In the genomic region with DNA sequence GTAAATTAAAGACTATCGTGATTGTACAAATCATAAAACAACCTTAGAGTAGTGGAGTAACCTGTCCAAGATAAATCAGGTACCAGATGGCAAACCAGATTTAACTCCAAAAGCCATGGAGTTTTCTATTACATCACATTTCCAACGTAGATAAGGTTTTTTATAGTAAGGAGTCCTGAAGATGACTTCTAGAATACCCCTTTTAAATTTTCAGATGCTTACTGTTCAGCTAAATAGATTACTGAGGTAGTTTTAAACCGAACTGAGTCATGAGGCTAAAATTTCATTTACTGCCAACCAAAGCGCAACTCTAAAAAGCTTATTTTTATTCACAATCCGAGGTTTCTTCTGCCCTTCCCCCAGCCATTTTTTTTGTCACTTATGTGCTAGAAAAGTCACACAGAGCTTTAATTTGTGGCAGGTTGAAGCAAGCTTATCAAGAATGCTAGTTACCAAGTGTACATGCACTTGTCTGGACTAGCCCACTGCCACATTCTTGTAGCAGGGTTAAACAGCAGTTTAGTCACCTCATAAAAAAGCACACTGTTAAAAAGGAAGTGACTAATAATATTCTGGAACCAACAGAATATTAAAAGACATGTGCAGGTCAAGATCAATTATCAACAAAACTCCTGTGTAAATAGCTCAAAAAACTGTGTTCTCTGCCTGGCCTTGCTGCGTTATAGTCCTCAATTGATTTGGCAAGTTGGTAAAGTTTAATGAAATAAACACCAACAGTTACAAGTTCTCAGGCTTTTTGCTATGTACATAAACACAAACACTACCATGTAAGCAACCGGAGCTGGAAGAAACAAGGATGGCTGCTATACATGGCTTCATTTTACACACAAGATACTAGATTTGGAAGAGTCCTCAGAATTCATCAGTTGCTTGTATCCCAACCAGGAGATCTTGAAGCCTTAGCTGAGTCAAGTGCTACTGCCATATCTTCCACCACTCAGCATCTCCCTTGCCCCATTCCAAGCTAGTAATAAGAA, we compare ENCODE assay signal across 9 cellular contexts.
DNase-seq lines count a peak whose midpoint lies in the region; TF ChIP-seq lines count a peak whose summit lies in the region.
"Had no signal": no experiment of that assay in that cellular context is flagged by ENCODE, and none has a peak within 500 bp of the region (broad histone marks: within the 10 kb centered on the region; RNA-seq: fewer than 3 reads in every experiment).

No MANE protein-coding gene starts in this region.

- peaks cover 9% of the 10 kb centered on the region for H3K4me1 Mint-ChIP-seq in progenitor cell of endocrine pancreas (ENCODE audit: low read depth)

- TF ChIP-seq CTCF in GM12865 (IDR thresholded peaks at IDR 0.05; ENCODE audit: insufficient read depth, low read depth, low read length, missing control alignments) (no peak), astrocyte of the spinal cord (IDR thresholded peaks at IDR 0.05; ENCODE audit: low read depth, low read length) (no peak), progenitor cell of endocrine pancreas (IDR thresholded peaks at IDR 0.05; ENCODE audit: unreplicated experiment) (no peak)

- H3K4me3 ChIP-seq in GM12865 (ENCODE audit: low read depth, low read length) (no peak overlapping the region), astrocyte of the spinal cord (ENCODE audit: low read depth, low read length) (no peak overlapping the region)

- H3K36me3 Mint-ChIP-seq in progenitor cell of endocrine pancreas (ENCODE audit: insufficient read depth), result no peaks in the 10 kb centered on the region

- no peaks in the 10 kb centered on the region for H3K27me3 Mint-ChIP-seq in progenitor cell of endocrine pancreas

- in situ Hi-C loops in astrocyte of the spinal cord (cut with HindIII; ENCODE audit: low sequenced_read_pairs), result no loop called here

- H3K4me3 Mint-ChIP-seq in progenitor cell of endocrine pancreas (ENCODE audit: low read depth), result no peak overlapping the region

- no peaks in the 10 kb centered on the region for H3K9me3 Mint-ChIP-seq in progenitor cell of endocrine pancreas (ENCODE audit: low read depth)

- peak overlapping the region; percentile 34 for H3K27ac Mint-ChIP-seq in progenitor cell of endocrine pancreas

- DNase-seq in GM12865 (ENCODE audit: low read depth) (peak; percentile 42), LHCN-M2 (ENCODE audit: low read depth) (peak; percentile 68), astrocyte of the spinal cord (ENCODE audit: low read depth, low spot score) (peak; percentile 66), progenitor cell of endocrine pancreas (ENCODE audit: low spot score, unreplicated experiment) (no peak), 8988T (no peak), hepatic stellate cell (ENCODE audit: low spot score) (no peak), NCI-H446 (lab: John Stamatoyannopoulos, UW) (no peak)
- DNase-seq in activated CD8-positive, alpha-beta memory T cell treated with anti-CD3 and anti-CD28 coated beads for 24 hours, result no peak
- DNase-seq: substantia nigra had no signal

Comparison
In these comparisons a context has a peak if more than half of its experiments do, and no peak if none do; other contexts are left out.
1. DNase-seq: peak in GM12865 (single experiment), LHCN-M2 (single experiment) and astrocyte of the spinal cord (single experiment); none in progenitor cell of endocrine pancreas (single experiment), activated CD8-positive, alpha-beta memory T cell treated with anti-CD3 and anti-CD28 coated beads for 24 hours (single experiment), 8988T (single experiment), hepatic stellate cell (single experiment) and NCI-H446 (0 of 2).